11 cellular contexts compared by ENCODE assay signal in genomic region chr4:89558147-89558546, GRCh38.
DNase-seq lines count a peak whose midpoint lies in the region; ATAC-seq and TF ChIP-seq lines count a peak whose summit lies in the region.
"Had no signal": no experiment of that assay in that cellular context is flagged by ENCODE, and none has a peak within 500 bp of the region (broad histone marks: within the 10 kb centered on the region; RNA-seq: fewer than 3 reads in every experiment).

No MANE protein-coding gene starts in this region.

- H3K27ac ChIP-seq in AG04450 (ENCODE audit: low read depth, low read length) (no peak overlapping the region), PC-3 (ENCODE audit: low read length) (no peak overlapping the region), heart right ventricle (no peak overlapping the region)
- H3K27ac ChIP-seq: spleen had no signal

- H3K36me3 ChIP-seq in PC-3 (ENCODE audit: low read depth, low read length) (no peaks in the 10 kb centered on the region), heart right ventricle (no peaks in the 10 kb centered on the region)
- H3K36me3 ChIP-seq: spleen had no signal

- no peaks in the 10 kb centered on the region for H3K4me1 ChIP-seq in PC-3 (ENCODE audit: insufficient read depth, low read length)
- no peaks in the 10 kb centered on the region for H3K4me1 ChIP-seq in heart right ventricle
- H3K4me1 ChIP-seq: spleen had no signal

- no peak overlapping the region for H3K4me3 ChIP-seq in AG04450 (ENCODE audit: low read depth, low read length)
- no peak overlapping the region for H3K4me3 ChIP-seq in GM12875 (ENCODE audit: low read depth, low read length)
- no peak overlapping the region for H3K4me3 ChIP-seq in PC-3 (ENCODE audit: low read length)
- H3K4me3 ChIP-seq in heart right ventricle: no peak overlapping the region
- H3K4me3 ChIP-seq: lung, spleen had no signal

- CTCF ChIA-PET in AG04450 (lab: Charles Lee) (interaction anchor here (1.4 to 2.2 kb wide), 2 partner anchors 72 to 76 kb away, joined by 4 to 9 read pairs; no protein-coding TSS in a partner anchor), PC-3 (lab: Charles Lee) (interaction anchor here (0.6 kb wide), 1 partner anchor 60 kb away, joined by 3 read pairs; no protein-coding TSS in a partner anchor)

- POLR2A ChIA-PET in AG04450 (lab: Yijun Ruan, JAX): no interaction called here
- POLR2A ChIA-PET in PC-3 (lab: Charles Lee; ENCODE audit: unreplicated experiment): no interaction called here

- no peaks in the 10 kb centered on the region for H3K9me2 ChIP-seq in PC-3 (replicated peaks; ENCODE audit: low read length)

- H3K27me3 ChIP-seq in AG04450 (ENCODE audit: control insufficient read depth, insufficient read depth, low read length): no peaks in the 10 kb centered on the region
- H3K27me3 ChIP-seq in PC-3 (ENCODE audit: low read length): no peaks in the 10 kb centered on the region
- no peaks in the 10 kb centered on the region for H3K27me3 ChIP-seq in heart right ventricle
- H3K27me3 ChIP-seq: spleen had no signal

- no peak for ATAC-seq in PC-3
- ATAC-seq in heart right ventricle: no peak
- ATAC-seq: T-helper 17 cell had no signal

- H3K9me3 ChIP-seq in AG04450 (ENCODE audit: control insufficient read depth, insufficient read depth, low read length) (no peaks in the 10 kb centered on the region), PC-3 (ENCODE audit: low read length) (no peaks in the 10 kb centered on the region), heart right ventricle (no peaks in the 10 kb centered on the region)
- H3K9me3 ChIP-seq: spleen had no signal

- intact Hi-C loops in PC-3 (cut with micrococcal nuclease): no loop called here
- intact Hi-C loops in heart right ventricle (cut with DNase I): no loop called here

- no peak overlapping the region for H2AFZ ChIP-seq in PC-3 (ENCODE audit: low read length)

- H3K4me2 ChIP-seq in PC-3 (ENCODE audit: low read length): no peak overlapping the region

- TF ChIP-seq CTCF in AG04450 (IDR thresholded peaks at IDR 0.05; ENCODE audit: low read depth, low read length) (peak; percentile 48), GM12875 (IDR thresholded peaks at IDR 0.05; ENCODE audit: borderline replicate concordance, insufficient read depth, low read depth, low read length) (peak; percentile 33; the same call in 1 of the 2 replicates), PC-3 (conservative IDR thresholded peaks at IDR 0.05; ENCODE audit: low read depth, low read length) (peak; percentile 42), heart right ventricle (IDR thresholded peaks at IDR 0.05) (peak in 4 of 9 donors; percentile 13 to 32 (median 24))

- DNase-seq in AG04450 (ENCODE audit: low read depth, low spot score) (no peak), PC-3 (peak; percentile 14), fibroblast of peridontal ligament (ENCODE audit: extremely low read depth) (peak; percentile 12), activated gamma-delta T cell (lab: John Stamatoyannopoulos, UW) (no peak), heart right ventricle (no peak), NCI-H1092 treated with DMSO at 0.1 percent for 48 hours (lab: John Stamatoyannopoulos, UW) (no peak)
- no peak for DNase-seq in activated effector memory CD4-positive, alpha-beta T cell treated with anti-CD3 and anti-CD28 coated beads, Interleukin-2, amount 50 U/mL, for 16 hours
- DNase-seq: spleen, T-helper 17 cell had no signal

- H4K20me1 ChIP-seq in PC-3 (ENCODE audit: low read length): no peaks in the 10 kb centered on the region

- no TSS peak for BruUV-seq in PC-3 (replicated peaks; lab: Mats Ljungman, UMichigan)

- WGBS in heart right ventricle, 2 donors: 63 to 68% methylated on average over 1 of the region's 1 CpG

- no peaks in the 10 kb centered on the region for H3K79me2 ChIP-seq in PC-3 (ENCODE audit: low read length)

- no peak overlapping the region for H3K9ac ChIP-seq in PC-3 (ENCODE audit: low read length)

- no peaks in the 10 kb centered on the region for H3F3A ChIP-seq in PC-3 (ENCODE audit: low read length, unreplicated experiment)

Comparison
In these comparisons a context has a peak if more than half of its experiments do, and no peak if none do; other contexts are left out.
1. DNase-seq: peak in PC-3 (single experiment) and fibroblast of peridontal ligament (single experiment); none in AG04450 (single experiment), activated gamma-delta T cell (single experiment), heart right ventricle (0 of 2), activated effector memory CD4-positive, alpha-beta T cell treated with anti-CD3 and anti-CD28 coated beads, Interleukin-2, amount 50 U/mL, for 16 hours (single experiment) and NCI-H1092 treated with DMSO at 0.1 percent for 48 hours (single experiment).